Comparison of ENCODE assay signal across 1 cellular context in the genomic region with DNA sequence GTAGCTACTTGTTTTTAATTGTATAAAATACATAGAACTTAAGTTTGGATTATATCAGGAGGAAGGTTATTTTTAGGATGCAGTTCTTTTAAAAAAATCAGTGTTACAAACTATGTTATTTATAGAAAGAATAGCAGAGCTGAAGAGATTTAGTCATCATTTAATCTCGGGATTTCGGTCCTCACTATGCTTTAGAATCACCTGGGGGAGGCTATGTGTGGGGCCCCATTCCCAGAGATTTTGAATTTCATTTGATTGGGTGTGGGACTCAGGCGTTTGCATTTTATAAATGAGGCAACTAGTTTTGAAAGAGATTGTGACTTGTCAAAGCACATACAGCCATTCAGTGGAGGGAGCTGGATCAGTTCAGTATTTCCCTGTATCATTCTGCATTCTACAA.
TF ChIP-seq lines count a peak whose summit lies in the region.

No MANE protein-coding gene starts in this region.

TF ChIP-seq in K562, 482 proteins besides CTCF, POLR2A, EP300 and RAD21:
- TF ChIP-seq, protein P1, sequence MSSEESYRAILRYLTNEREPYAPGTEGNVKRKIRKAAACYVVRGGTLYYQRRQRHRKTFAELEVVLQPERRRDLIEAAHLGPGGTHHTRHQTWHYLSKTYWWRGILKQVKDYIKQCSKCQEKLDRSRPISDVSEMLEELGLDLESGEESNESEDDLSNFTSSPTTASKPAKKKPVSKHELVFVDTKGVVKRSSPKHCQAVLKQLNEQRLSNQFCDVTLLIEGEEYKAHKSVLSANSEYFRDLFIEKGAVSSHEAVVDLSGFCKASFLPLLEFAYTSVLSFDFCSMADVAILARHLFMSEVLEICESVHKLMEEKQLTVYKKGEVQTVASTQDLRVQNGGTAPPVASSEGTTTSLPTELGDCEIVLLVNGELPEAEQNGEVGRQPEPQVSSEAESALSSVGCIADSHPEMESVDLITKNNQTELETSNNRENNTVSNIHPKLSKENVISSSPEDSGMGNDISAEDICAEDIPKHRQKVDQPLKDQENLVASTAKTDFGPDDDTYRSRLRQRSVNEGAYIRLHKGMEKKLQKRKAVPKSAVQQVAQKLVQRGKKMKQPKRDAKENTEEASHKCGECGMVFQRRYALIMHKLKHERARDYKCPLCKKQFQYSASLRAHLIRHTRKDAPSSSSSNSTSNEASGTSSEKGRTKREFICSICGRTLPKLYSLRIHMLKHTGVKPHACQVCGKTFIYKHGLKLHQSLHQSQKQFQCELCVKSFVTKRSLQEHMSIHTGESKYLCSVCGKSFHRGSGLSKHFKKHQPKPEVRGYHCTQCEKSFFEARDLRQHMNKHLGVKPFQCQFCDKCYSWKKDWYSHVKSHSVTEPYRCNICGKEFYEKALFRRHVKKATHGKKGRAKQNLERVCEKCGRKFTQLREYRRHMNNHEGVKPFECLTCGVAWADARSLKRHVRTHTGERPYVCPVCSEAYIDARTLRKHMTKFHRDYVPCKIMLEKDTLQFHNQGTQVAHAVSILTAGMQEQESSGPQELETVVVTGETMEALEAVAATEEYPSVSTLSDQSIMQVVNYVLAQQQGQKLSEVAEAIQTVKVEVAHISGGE (CRISPR knock-in tag; IDR thresholded peaks at IDR 0.05): no peak
- TF ChIP-seq DPF2 (IDR thresholded peaks at IDR 0.05) (no peak), EGR1 (conservative IDR thresholded peaks at IDR 0.05) (no peak), SPI1 (IDR thresholded peaks at IDR 0.05; ENCODE audit: borderline replicate concordance, low read depth, low read length) (no peak), TAF7 (tag; IDR thresholded peaks at IDR 0.05) (no peak), ZFP30 (CRISPR knock-in tag; IDR thresholded peaks at IDR 0.05; ENCODE audit: borderline replicate concordance) (no peak), ELF4 (CRISPR knock-in tag; IDR thresholded peaks at IDR 0.05) (no peak), PTBP1 (IDR thresholded peaks at IDR 0.05; ENCODE audit: low read depth, low read length) (no peak), ZNF124 (CRISPR knock-in tag; IDR thresholded peaks at IDR 0.05) (no peak), SRSF1 (IDR thresholded peaks at IDR 0.05; ENCODE audit: low read depth, low read length) (no peak), FOS (IDR thresholded peaks at IDR 0.05; ENCODE audit: extremely low read depth, insufficient read length) (no peak), POLR2AphosphoS2 (IDR thresholded peaks at IDR 0.05; ENCODE audit: low read length) (no peak), ILF3 (IDR thresholded peaks at IDR 0.05; ENCODE audit: borderline replicate concordance) (no peak), RBFOX2 (IDR thresholded peaks at IDR 0.05; ENCODE audit: low read depth, low read length) (no peak), ZNF274 (IDR thresholded peaks at IDR 0.05; ENCODE audit: borderline replicate concordance, low read depth, low read length) (no peak)
- TF ChIP-seq, protein P2, sequence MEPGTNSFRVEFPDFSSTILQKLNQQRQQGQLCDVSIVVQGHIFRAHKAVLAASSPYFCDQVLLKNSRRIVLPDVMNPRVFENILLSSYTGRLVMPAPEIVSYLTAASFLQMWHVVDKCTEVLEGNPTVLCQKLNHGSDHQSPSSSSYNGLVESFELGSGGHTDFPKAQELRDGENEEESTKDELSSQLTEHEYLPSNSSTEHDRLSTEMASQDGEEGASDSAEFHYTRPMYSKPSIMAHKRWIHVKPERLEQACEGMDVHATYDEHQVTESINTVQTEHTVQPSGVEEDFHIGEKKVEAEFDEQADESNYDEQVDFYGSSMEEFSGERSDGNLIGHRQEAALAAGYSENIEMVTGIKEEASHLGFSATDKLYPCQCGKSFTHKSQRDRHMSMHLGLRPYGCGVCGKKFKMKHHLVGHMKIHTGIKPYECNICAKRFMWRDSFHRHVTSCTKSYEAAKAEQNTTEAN (CRISPR knock-in tag; IDR thresholded peaks at IDR 0.05): no peak
- TF ChIP-seq, protein P3, sequence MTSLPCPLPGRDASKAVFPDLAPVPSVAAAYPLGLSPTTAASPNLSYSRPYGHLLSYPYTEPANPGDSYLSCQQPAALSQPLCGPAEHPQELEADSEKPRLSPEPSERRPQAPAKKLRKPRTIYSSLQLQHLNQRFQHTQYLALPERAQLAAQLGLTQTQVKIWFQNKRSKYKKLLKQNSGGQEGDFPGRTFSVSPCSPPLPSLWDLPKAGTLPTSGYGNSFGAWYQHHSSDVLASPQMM (CRISPR knock-in tag; IDR thresholded peaks at IDR 0.05): no peak
